ENCODE assay signal across 34 cellular contexts in genomic region chr2:31246184-31246852, GRCh38. TPM values are rescaled to one million over a fixed set of nuclear protein-coding genes. Genes with fewer than 3 reads are reported as not detected.
A peak's percentile ranks its signal among the peaks of the same experiment; 100 is the strongest.
DNase-seq lines count a peak whose midpoint lies in the region; ATAC-seq, FAIRE-seq and TF ChIP-seq lines count a peak whose summit lies in the region.
"Had no signal": no experiment of that assay in that cellular context is flagged by ENCODE, and none has a peak within 500 bp of the region (broad histone marks: within the 10 kb centered on the region; RNA-seq: fewer than 3 reads in every experiment).

No MANE protein-coding gene starts in this region.

- peaks cover 14 to 37% of the 10 kb centered on the region in 2 donors for H3K36me3 Mint-ChIP-seq in stimulated activated naive B cell treated with anti-CD40 and anti-IgM and Interleukin-4, amounts not matched to agents 10 μg/mL and 1 μg/mL and 100 μg/mL, for 72 hours

- H3K27ac Mint-ChIP-seq in stimulated activated naive B cell treated with anti-CD40 and anti-IgM and Interleukin-4, amounts not matched to agents 10 μg/mL and 1 μg/mL and 100 μg/mL, for 72 hours = no peak overlapping the region
- H3K27ac Mint-ChIP-seq: activated B cell treated with CpG ODN at 0.5 μM for 24 hours; activated CD4-positive, alpha-beta T cell treated with anti-CD3 and anti-CD28 coated beads, Interleukin-2, amount 10 ng/mL, durations not matched to agents 7 days and 5 days; activated naive CD8-positive, alpha-beta T cell; T-cell had no signal

- DNase-seq in AG08395 (ENCODE audit: low spot score) (peak; percentile 31), GM03348 (ENCODE audit: low spot score) (peak; percentile 43), NCI-H69 (lab: John Stamatoyannopoulos, UW) (peak; percentile 87), foreskin fibroblast (peak; percentile 55 to 79), GM12891 (ENCODE audit: insufficient read length, low spot score) (no peak), cerebellar nuclear complex (lab: John Stamatoyannopoulos, UW) (no peak)
- DNase-seq in stimulated activated naive B cell treated with anti-CD40 and anti-IgM and Interleukin-4, amounts not matched to agents 10 μg/mL and 1 μg/mL and 100 μg/mL, for 72 hours = no peak
- no peak for DNase-seq in stimulated activated CD4-positive, alpha-beta T cell treated with anti-CD3 and anti-CD28 coated beads, Interleukin-1b, Interleukin-23, amount 100 ng/mL, for 48 hours
- DNase-seq: ACHN; activated B cell treated with CpG ODN at 0.5 μM for 24 hours; activated CD4-positive, alpha-beta T cell treated with anti-CD3 and anti-CD28 coated beads, Interleukin-2, amount 10 ng/mL, durations not matched to agents 7 days and 5 days; activated effector memory CD4-positive, alpha-beta T cell treated with Interleukin-2 at 50 U/mL for 16 hours; activated T-cell treated with anti-CD3 and anti-CD28 coated beads, Interleukin-2, amount 50 U/mL, for 1 hour; anterior cingulate cortex; C1 segment of cervical spinal cord; Caco-2; colonic mucosa; DMS79 treated with DMSO at 0.1 percent for 48 hours; effector CD4-positive, alpha-beta T cell; naive thymus-derived CD4-positive, alpha-beta T cell; NCI-H1436; NCI-H345; NCI-H748 treated with DMSO at 0.1 percent for 48 hours; posterior cingulate gyrus; right cardiac atrium; SJCRH30; stimulated activated CD4-positive, alpha-beta T cell treated with anti-CD3 and anti-CD28 coated beads, Interleukin-4, amount 100 ng/mL, for 1 hour; T-cell; transverse colon had no signal

- H3K27me3 Mint-ChIP-seq in stimulated activated naive B cell treated with anti-CD40 and anti-IgM and Interleukin-4, amounts not matched to agents 10 μg/mL and 1 μg/mL and 100 μg/mL, for 72 hours = no peaks in the 10 kb centered on the region
- H3K27me3 Mint-ChIP-seq: activated B cell treated with CpG ODN at 0.5 μM for 24 hours; activated CD4-positive, alpha-beta T cell treated with anti-CD3 and anti-CD28 coated beads, Interleukin-2, amount 10 ng/mL, durations not matched to agents 7 days and 5 days; activated naive CD8-positive, alpha-beta T cell; naive thymus-derived CD4-positive, alpha-beta T cell; T-cell had no signal

- H3K4me1 Mint-ChIP-seq in stimulated activated naive B cell treated with anti-CD40 and anti-IgM and Interleukin-4, amounts not matched to agents 10 μg/mL and 1 μg/mL and 100 μg/mL, for 72 hours = peaks cover 18 to 30% of the 10 kb centered on the region in 2 donors
- H3K4me1 Mint-ChIP-seq: T-cell had no signal

- H3K4me3 ChIP-seq in foreskin fibroblast (ENCODE audit: low read depth in 1 of 2, low read length in 2 of 2) = no peak overlapping the region
- H3K4me3 ChIP-seq: breast epithelium, colonic mucosa, SJCRH30, transverse colon had no signal

- TF ChIP-seq POLR2A in GM12891 (IDR thresholded peaks at IDR 0.05; ENCODE audit: low read depth, low read length) = no peak

- ATAC-seq in stimulated activated naive B cell treated with anti-CD40 and anti-IgM and Interleukin-4, amounts not matched to agents 10 μg/mL and 1 μg/mL and 100 μg/mL, for 72 hours (replicated peaks) = no peak
- ATAC-seq: naive thymus-derived CD4-positive, alpha-beta T cell; right cardiac atrium; T-cell had no signal

- H3K9me3 Mint-ChIP-seq in stimulated activated naive B cell treated with anti-CD40 and anti-IgM and Interleukin-4, amounts not matched to agents 10 μg/mL and 1 μg/mL and 100 μg/mL, for 72 hours = no peaks in the 10 kb centered on the region
- H3K9me3 Mint-ChIP-seq: activated B cell treated with CpG ODN at 0.5 μM for 24 hours; activated CD4-positive, alpha-beta T cell treated with anti-CD3 and anti-CD28 coated beads, Interleukin-2, amount 10 ng/mL, durations not matched to agents 7 days and 5 days; naive thymus-derived CD4-positive, alpha-beta T cell; T-cell had no signal

- TF ChIP-seq CTCF in foreskin fibroblast (IDR thresholded peaks at IDR 0.05; ENCODE audit: low read depth, low read length) = no peak

- FAIRE-seq in GM12891 (lab: Jason Lieb, UNC) = no peak
- FAIRE-seq: GM18507, GM19239 had no signal

- H3K4me3 Mint-ChIP-seq in stimulated activated naive B cell treated with anti-CD40 and anti-IgM and Interleukin-4, amounts not matched to agents 10 μg/mL and 1 μg/mL and 100 μg/mL, for 72 hours = no peak overlapping the region
- H3K4me3 Mint-ChIP-seq: activated B cell treated with CpG ODN at 0.5 μM for 24 hours; activated CD4-positive, alpha-beta T cell treated with anti-CD3 and anti-CD28 coated beads, Interleukin-2, amount 10 ng/mL, durations not matched to agents 7 days and 5 days; activated naive CD8-positive, alpha-beta T cell; naive thymus-derived CD4-positive, alpha-beta T cell; T-cell had no signal

TF ChIP-seq in GM12891, 5 proteins besides CTCF, POLR2A, EP300 and RAD21:
- TF ChIP-seq PAX5 (IDR thresholded peaks at IDR 0.05; ENCODE audit: insufficient read depth, low read length, severe bottlenecking) (no peak), SPI1 (IDR thresholded peaks at IDR 0.05; ENCODE audit: low read depth, low read length) (no peak), POLR2AphosphoS5 (IDR thresholded peaks at IDR 0.05; ENCODE audit: low read depth, low read length) (no peak), POU2F2 (IDR thresholded peaks at IDR 0.05; ENCODE audit: low read depth, low read length) (no peak), TAF1 (IDR thresholded peaks at IDR 0.05; ENCODE audit: low read depth, low read length) (no peak)

RNA-seq across cellular contexts. Expression of gene EHD3, which starts 12.4 kb away (rescaled TPM):
- polyA plus RNA-seq in GM12891 (2012; ENCODE audit: low read depth, missing spikeins) = 0.18 TPM

RNA-seq across cellular contexts. Expression of gene CAPN14, which starts 29.0 kb away (rescaled TPM):
- 0.10 TPM for polyA plus RNA-seq in GM12891 (2012; ENCODE audit: low read depth, missing spikeins)
- polyA plus RNA-seq: liver had no signal

Comparison
In these comparisons a context has a peak if more than half of its experiments do, and no peak if none do; other contexts are left out.
1. DNase-seq: peak in AG08395 (single experiment), GM03348 (single experiment), NCI-H69 (single experiment) and foreskin fibroblast (2 of 2); none in GM12891 (single experiment), cerebellar nuclear complex (0 of 2), stimulated activated naive B cell treated with anti-CD40 and anti-IgM and Interleukin-4, amounts not matched to agents 10 μg/mL and 1 μg/mL and 100 μg/mL, for 72 hours (single experiment) and stimulated activated CD4-positive, alpha-beta T cell treated with anti-CD3 and anti-CD28 coated beads, Interleukin-1b, Interleukin-23, amount 100 ng/mL, for 48 hours (single experiment).